In genomic region chr11:12050470-12050891, GRCh38 we compare ENCODE assay signal across 2 cellular contexts.
TF ChIP-seq lines count a peak whose summit lies in the region.

No MANE protein-coding gene starts in this region.

TF ChIP-seq in SK-N-SH, 30 proteins besides CTCF, POLR2A, EP300 and RAD21 (continued from another document):
- TF ChIP-seq REST (IDR thresholded peaks at IDR 0.05; ENCODE audit: low read depth, low read length) (no peak), ELF1 (IDR thresholded peaks at IDR 0.05) (no peak), USF1 (IDR thresholded peaks at IDR 0.05; ENCODE audit: borderline replicate concordance, low read depth) (no peak), USF2 (IDR thresholded peaks at IDR 0.05; ENCODE audit: borderline replicate concordance, low read depth, low read length) (no peak), NRF1 (IDR thresholded peaks at IDR 0.05; ENCODE audit: low read depth, low read length) (no peak), YY1 (IDR thresholded peaks at IDR 0.05; ENCODE audit: low read depth) (no peak), POLR2AphosphoS5 (IDR thresholded peaks at IDR 0.05; ENCODE audit: low read depth, low read length) (no peak), GABPA (IDR thresholded peaks at IDR 0.05; ENCODE audit: low read depth) (no peak), PBX3 (IDR thresholded peaks at IDR 0.05) (no peak)

TF ChIP-seq in SK-N-SH treated with all-trans-retinoic acid at 6 μM for 48 hours, 23 proteins besides CTCF, POLR2A, EP300 and RAD21 (continued from another document):
- no peak for TF ChIP-seq PATZ1 (CRISPR knock-in tag; IDR thresholded peaks at IDR 0.05; ENCODE audit: borderline replicate concordance)
- no peak for TF ChIP-seq ZNF565 (CRISPR knock-in tag; conservative IDR thresholded peaks at IDR 0.05; ENCODE audit: low read depth)
